ENCODE assay signal across 21 cellular contexts in genomic region chr6:148147431-148147830, GRCh38.
"Had no signal": no experiment of that assay in that cellular context is flagged by ENCODE, and none has a peak within 500 bp of the region (broad histone marks: within the 10 kb centered on the region; RNA-seq: fewer than 3 reads in every experiment).

No MANE protein-coding gene starts in this region.

- DNase-seq: aorta, colonic mucosa, esophagus squamous epithelium, heart right ventricle, immature natural killer cell, left ventricle myocardium superior, naive B cell, trophoblast cell had no signal

- H3K27ac ChIP-seq: colonic mucosa, esophagus squamous epithelium, heart right ventricle, right atrium auricular region, skin epidermis, vagina had no signal

- H3K36me3 Mint-ChIP-seq: activated naive CD4-positive, alpha-beta T cell treated with anti-CD3 and anti-CD28 coated beads, Interleukin-2, amount 10 ng/mL, durations not matched to agents 7 days and 5 days; immature natural killer cell; memory B cell; naive B cell; WTC11 had no signal

- H3K4me3 Mint-ChIP-seq: activated naive CD4-positive, alpha-beta T cell treated with anti-CD3 and anti-CD28 coated beads, Interleukin-2, amount 10 ng/mL, durations not matched to agents 7 days and 5 days; activated naive CD8-positive, alpha-beta T cell treated with anti-CD3 and anti-CD28 coated beads, Interleukin-2, amount 50 U/mL, for 24 hours; activated T-cell treated with anti-CD3 and anti-CD28 coated beads, Interleukin-2, amount 50 U/mL, for 4 hours; central memory CD8-positive, alpha-beta T cell; immature natural killer cell; memory B cell; naive B cell; neural crest cell; stimulated activated naive CD8-positive, alpha-beta T cell treated with anti-CD3 and anti-CD28 coated beads, Interleukin-15, Interleukin-2, amounts not matched to agents 100 ng/mL and 50 ng/mL, for 24 hours; WTC11 had no signal

- H3K9me3 Mint-ChIP-seq: activated CD8-positive, alpha-beta T cell treated with anti-CD3 and anti-CD28 coated beads for 36 hours; activated naive CD4-positive, alpha-beta T cell treated with anti-CD3 and anti-CD28 coated beads, Interleukin-2, amount 10 ng/mL, durations not matched to agents 7 days and 5 days; activated naive CD8-positive, alpha-beta T cell treated with anti-CD3 and anti-CD28 coated beads, Interleukin-2, amount 50 U/mL, for 24 hours; activated T-cell treated with anti-CD3 and anti-CD28 coated beads, Interleukin-2, amount 50 U/mL, for 4 hours; central memory CD8-positive, alpha-beta T cell; memory B cell; neural crest cell; stimulated activated naive CD8-positive, alpha-beta T cell treated with anti-CD3 and anti-CD28 coated beads, Interleukin-15, Interleukin-2, amounts not matched to agents 100 ng/mL and 50 ng/mL, for 24 hours; WTC11 had no signal

- H3K4me1 Mint-ChIP-seq: immature natural killer cell, naive B cell had no signal

- H3K4me1 ChIP-seq: esophagus squamous epithelium, right atrium auricular region, vagina had no signal

- H3K9me3 ChIP-seq: colonic mucosa, esophagus squamous epithelium, heart right ventricle, right atrium auricular region, vagina had no signal

- ATAC-seq: left ventricle myocardium superior had no signal

- H3K36me3 ChIP-seq: colonic mucosa, esophagus squamous epithelium, heart right ventricle, right atrium auricular region, vagina had no signal

- H3K27ac Mint-ChIP-seq: activated naive CD4-positive, alpha-beta T cell treated with anti-CD3 and anti-CD28 coated beads, Interleukin-2, amount 10 ng/mL, durations not matched to agents 7 days and 5 days; immature natural killer cell; memory B cell; naive B cell; progenitor cell of endocrine pancreas; WTC11 had no signal

- H3K4me3 ChIP-seq: colonic mucosa, esophagus squamous epithelium, heart right ventricle, right atrium auricular region, skin epidermis, vagina had no signal

- H3K27me3 ChIP-seq: colonic mucosa, heart right ventricle, right atrium auricular region, vagina had no signal

- H3K27me3 Mint-ChIP-seq: progenitor cell of endocrine pancreas had no signal
